Comparison of ENCODE assay signal across 8 cellular contexts in the genomic region with DNA sequence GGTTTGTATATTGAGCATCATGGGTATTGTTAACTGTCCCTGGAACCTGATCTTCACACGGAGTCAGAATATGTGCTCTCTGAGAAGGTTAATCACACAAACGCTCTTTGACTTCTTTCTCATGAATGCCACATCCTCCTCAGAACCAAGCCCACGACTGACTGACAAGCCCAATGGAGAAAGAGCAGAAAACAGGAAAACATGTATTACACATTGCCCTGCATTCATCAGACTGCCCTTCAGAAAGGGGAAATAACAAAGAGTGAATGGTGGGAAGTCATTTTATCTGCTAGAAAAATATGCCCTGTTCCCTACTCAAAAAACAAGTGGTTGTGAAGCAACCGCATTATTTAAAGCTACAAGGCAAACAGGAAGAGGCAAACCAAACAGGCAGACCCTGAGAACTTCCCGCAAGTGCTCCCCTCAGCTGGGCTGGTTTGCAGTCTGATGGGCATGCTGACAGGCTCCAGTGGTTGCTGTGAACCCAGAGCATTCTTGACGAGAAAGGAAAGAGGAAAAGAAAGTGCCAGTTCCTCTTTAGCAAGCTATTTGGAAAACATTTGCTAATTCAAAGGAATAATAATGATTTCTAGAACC.
DNase-seq lines count a peak whose midpoint lies in the region; ATAC-seq, FAIRE-seq and TF ChIP-seq lines count a peak whose summit lies in the region.

No MANE protein-coding gene starts in this region.

- TF ChIP-seq POLR2A in GM12878 (IDR thresholded peaks at IDR 0.05; ENCODE audit: low read depth, low read length): no peak

- TF ChIP-seq RAD21 in GM12878 (IDR thresholded peaks at IDR 0.05; ENCODE audit: insufficient read depth, low read depth, low read length): no peak

- no peak for TF ChIP-seq EP300 in GM12878 (IDR thresholded peaks at IDR 0.05; ENCODE audit: borderline replicate concordance in 1 of 2, control insufficient read depth in 1 of 2, low read depth in 2 of 2, low read length in 2 of 2)

- H3K27me3 ChIP-seq in GM12878 (replicated peaks in 1 of 2; ENCODE audit: control insufficient read depth in 2 of 2, insufficient read depth in 2 of 2, low read length in 1 of 2): no peaks in the 10 kb centered on the region
- H3K27me3 ChIP-seq in PC-3 (ENCODE audit: low read length): no peaks in the 10 kb centered on the region

- SMC1A ChIA-PET in GM12878 (lab: Charles Lee; ENCODE audit: uncharacterized antibody, unreplicated experiment): interaction anchor here (0.7 to 1.0 kb wide), 2 partner anchors 12 to 112 kb away, joined by 3 to 4 read pairs; no protein-coding TSS in a partner anchor

- H2AFZ ChIP-seq in GM12878 (ENCODE audit: control insufficient read depth, low read depth, low read length) (no peak overlapping the region), PC-3 (ENCODE audit: low read length) (no peak overlapping the region)

- POLR2A ChIA-PET in GM12878 (lab: Charles Lee) (no interaction called here), PC-3 (lab: Charles Lee; ENCODE audit: unreplicated experiment) (no interaction called here)

- no peaks in the 10 kb centered on the region for H3K9me2 ChIP-seq in PC-3 (replicated peaks; ENCODE audit: low read length)

- H3K79me2 ChIP-seq in GM12878 (ENCODE audit: control insufficient read depth, insufficient read depth, low read length) (no peaks in the 10 kb centered on the region), PC-3 (ENCODE audit: low read length) (no peaks in the 10 kb centered on the region)

- intact Hi-C loops in GM12878 (cut with micrococcal nuclease; ENCODE audit: unreplicated experiment): no loop called here
- intact Hi-C loops in PC-3 (cut with micrococcal nuclease): no loop called here

- H3K27ac ChIP-seq in GM12878 (ENCODE audit: control insufficient read depth, insufficient read depth) (no peak overlapping the region), PC-3 (ENCODE audit: low read length) (no peak overlapping the region)

- WGBS in GM12878 (ENCODE audit: insufficient coverage, insufficient replicate concordance, low lambda C conversion rate, missing lambda C conversion rate): 0% methylated on average over 6 of the region's 6 CpGs

- RAD21 ChIA-PET in GM12878 (lab: Charles Lee; ENCODE audit: unreplicated experiment): no interaction called here

- H3K9me3 ChIP-seq in GM12878 (replicated peaks; ENCODE audit: control insufficient read depth, insufficient read depth, low read length) (no peaks in the 10 kb centered on the region; the same call in 2 of the 3 replicates), PC-3 (ENCODE audit: low read length) (no peaks in the 10 kb centered on the region)

- H3K9ac ChIP-seq in GM12878 (ENCODE audit: control insufficient read depth, insufficient read depth, low read length) (no peak overlapping the region), PC-3 (ENCODE audit: low read length) (no peak overlapping the region)

- H3F3A ChIP-seq in PC-3 (ENCODE audit: low read length, unreplicated experiment): no peaks in the 10 kb centered on the region

- BruUV-seq in GM12878 (replicated peaks; lab: Mats Ljungman, UMichigan) (no TSS peak), PC-3 (replicated peaks; lab: Mats Ljungman, UMichigan) (no TSS peak)

- H3K4me2 ChIP-seq in GM12878 (ENCODE audit: control insufficient read depth, insufficient read depth): peak overlapping the region; percentile 7; the same call in 1 of the 2 replicates
- H3K4me2 ChIP-seq in PC-3 (ENCODE audit: low read length): no peak overlapping the region

- H3K4me3 ChIP-seq in GM12878 (no peak overlapping the region), PC-3 (ENCODE audit: low read length) (no peak overlapping the region)

- ATAC-seq in GM19351 (IDR thresholded peaks at IDR 0.05; ENCODE audit: unreplicated experiment) (peak; percentile 68), HG03280 (IDR thresholded peaks at IDR 0.05; ENCODE audit: unreplicated experiment) (peak; percentile 50), GM12878 (peak; percentile 92), PC-3 (no peak)

- H4K20me1 ChIP-seq in GM12878 (ENCODE audit: control insufficient read depth, insufficient read depth) (no peaks in the 10 kb centered on the region), PC-3 (ENCODE audit: low read length) (no peaks in the 10 kb centered on the region)

- no peak for FAIRE-seq in GM12878 (lab: Jason Lieb, UNC)

- DNase-seq in GM12878 (ENCODE audit: low read depth, low spot score) (peak; percentile 32), pons (ENCODE audit: low spot score) (peak; percentile 87), iPS-NIHi7 (ENCODE audit: extremely low spot score) (no peak), COLO829 (ENCODE audit: low spot score) (no peak), NCI-H146 treated with DMSO at 0.1 percent for 48 hours (lab: John Stamatoyannopoulos, UW; ENCODE audit: unreplicated experiment) (no peak), PC-3 (no peak)

- H3K36me3 ChIP-seq in GM12878 (ENCODE audit: control insufficient read depth in 2 of 2, insufficient read depth in 2 of 2, low read length in 1 of 2): no peaks in the 10 kb centered on the region
- no peaks in the 10 kb centered on the region for H3K36me3 ChIP-seq in PC-3 (ENCODE audit: low read depth, low read length)

- in situ Hi-C loops in GM12878 (cut with MboI): no loop called here

- CTCF ChIA-PET in GM12878 (lab: Yijun Ruan, JAX) (no interaction called here), PC-3 (lab: Charles Lee) (no interaction called here)

- H3K4me1 ChIP-seq in GM12878 (ENCODE audit: control insufficient read depth, insufficient read depth, low read length) (peaks cover 9% of the 10 kb centered on the region), PC-3 (ENCODE audit: insufficient read depth, low read length) (no peaks in the 10 kb centered on the region)

- TF ChIP-seq CTCF in GM12878 (IDR thresholded peaks at IDR 0.05 in 2 of 3, conservative IDR thresholded peaks at IDR 0.05 in 1 of 3; ENCODE audit: control insufficient read depth in 2 of 3, extremely low read depth in 1 of 3, insufficient read depth in 1 of 3, low read depth in 3 of 3, low read length in 3 of 3): no peak
- TF ChIP-seq CTCF in PC-3 (conservative IDR thresholded peaks at IDR 0.05; ENCODE audit: low read depth, low read length): no peak

TF ChIP-seq in GM12878, 131 proteins besides CTCF, POLR2A, EP300 and RAD21 (continues in another document):
- TF ChIP-seq POLR2AphosphoS5 (IDR thresholded peaks at IDR 0.05; ENCODE audit: low read length): no peak
- no peak for TF ChIP-seq BACH1 (IDR thresholded peaks at IDR 0.05; ENCODE audit: borderline replicate concordance)
- TF ChIP-seq SMC3 (IDR thresholded peaks at IDR 0.05; ENCODE audit: borderline replicate concordance, low read length): no peak
- no peak for TF ChIP-seq RB1 (IDR thresholded peaks at IDR 0.05; ENCODE audit: borderline replicate concordance)
- no peak for TF ChIP-seq JUND (IDR thresholded peaks at IDR 0.05; ENCODE audit: low read depth, low read length)
- TF ChIP-seq, protein P1, sequence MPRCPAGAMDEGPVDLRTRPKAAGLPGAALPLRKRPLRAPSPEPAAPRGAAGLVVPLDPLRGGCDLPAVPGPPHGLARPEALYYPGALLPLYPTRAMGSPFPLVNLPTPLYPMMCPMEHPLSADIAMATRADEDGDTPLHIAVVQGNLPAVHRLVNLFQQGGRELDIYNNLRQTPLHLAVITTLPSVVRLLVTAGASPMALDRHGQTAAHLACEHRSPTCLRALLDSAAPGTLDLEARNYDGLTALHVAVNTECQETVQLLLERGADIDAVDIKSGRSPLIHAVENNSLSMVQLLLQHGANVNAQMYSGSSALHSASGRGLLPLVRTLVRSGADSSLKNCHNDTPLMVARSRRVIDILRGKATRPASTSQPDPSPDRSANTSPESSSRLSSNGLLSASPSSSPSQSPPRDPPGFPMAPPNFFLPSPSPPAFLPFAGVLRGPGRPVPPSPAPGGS (IDR thresholded peaks at IDR 0.05; ENCODE audit: borderline replicate concordance, insufficient read depth, low read depth, low read length, poor library complexity, severe bottlenecking): no peak
- TF ChIP-seq, protein P2, sequence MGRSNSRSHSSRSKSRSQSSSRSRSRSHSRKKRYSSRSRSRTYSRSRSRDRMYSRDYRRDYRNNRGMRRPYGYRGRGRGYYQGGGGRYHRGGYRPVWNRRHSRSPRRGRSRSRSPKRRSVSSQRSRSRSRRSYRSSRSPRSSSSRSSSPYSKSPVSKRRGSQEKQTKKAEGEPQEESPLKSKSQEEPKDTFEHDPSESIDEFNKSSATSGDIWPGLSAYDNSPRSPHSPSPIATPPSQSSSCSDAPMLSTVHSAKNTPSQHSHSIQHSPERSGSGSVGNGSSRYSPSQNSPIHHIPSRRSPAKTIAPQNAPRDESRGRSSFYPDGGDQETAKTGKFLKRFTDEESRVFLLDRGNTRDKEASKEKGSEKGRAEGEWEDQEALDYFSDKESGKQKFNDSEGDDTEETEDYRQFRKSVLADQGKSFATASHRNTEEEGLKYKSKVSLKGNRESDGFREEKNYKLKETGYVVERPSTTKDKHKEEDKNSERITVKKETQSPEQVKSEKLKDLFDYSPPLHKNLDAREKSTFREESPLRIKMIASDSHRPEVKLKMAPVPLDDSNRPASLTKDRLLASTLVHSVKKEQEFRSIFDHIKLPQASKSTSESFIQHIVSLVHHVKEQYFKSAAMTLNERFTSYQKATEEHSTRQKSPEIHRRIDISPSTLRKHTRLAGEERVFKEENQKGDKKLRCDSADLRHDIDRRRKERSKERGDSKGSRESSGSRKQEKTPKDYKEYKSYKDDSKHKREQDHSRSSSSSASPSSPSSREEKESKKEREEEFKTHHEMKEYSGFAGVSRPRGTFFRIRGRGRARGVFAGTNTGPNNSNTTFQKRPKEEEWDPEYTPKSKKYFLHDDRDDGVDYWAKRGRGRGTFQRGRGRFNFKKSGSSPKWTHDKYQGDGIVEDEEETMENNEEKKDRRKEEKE (IDR thresholded peaks at IDR 0.05): no peak
- no peak for TF ChIP-seq RAD51 (IDR thresholded peaks at IDR 0.05)
- no peak for TF ChIP-seq SREBF1 (IDR thresholded peaks at IDR 0.05; ENCODE audit: low read length)
- TF ChIP-seq TBL1XR1 (IDR thresholded peaks at IDR 0.05; ENCODE audit: low read depth, low read length): no peak
- TF ChIP-seq PML (IDR thresholded peaks at IDR 0.05; ENCODE audit: low read length): no peak
- no peak for TF ChIP-seq ZNF217 (IDR thresholded peaks at IDR 0.05)
- TF ChIP-seq, protein P3, sequence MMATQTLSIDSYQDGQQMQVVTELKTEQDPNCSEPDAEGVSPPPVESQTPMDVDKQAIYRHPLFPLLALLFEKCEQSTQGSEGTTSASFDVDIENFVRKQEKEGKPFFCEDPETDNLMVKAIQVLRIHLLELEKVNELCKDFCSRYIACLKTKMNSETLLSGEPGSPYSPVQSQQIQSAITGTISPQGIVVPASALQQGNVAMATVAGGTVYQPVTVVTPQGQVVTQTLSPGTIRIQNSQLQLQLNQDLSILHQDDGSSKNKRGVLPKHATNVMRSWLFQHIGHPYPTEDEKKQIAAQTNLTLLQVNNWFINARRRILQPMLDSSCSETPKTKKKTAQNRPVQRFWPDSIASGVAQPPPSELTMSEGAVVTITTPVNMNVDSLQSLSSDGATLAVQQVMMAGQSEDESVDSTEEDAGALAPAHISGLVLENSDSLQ (IDR thresholded peaks at IDR 0.05): peak; percentile 40; the same call in 1 of the 2 replicates
- no peak for TF ChIP-seq NBN (IDR thresholded peaks at IDR 0.05)
- TF ChIP-seq FOXM1 (IDR thresholded peaks at IDR 0.05; ENCODE audit: low read depth, low read length): no peak
- TF ChIP-seq SPI1 (IDR thresholded peaks at IDR 0.05; ENCODE audit: borderline replicate concordance, insufficient read depth, low read depth, low read length): peak; percentile 74

Comparison
In these comparisons a context has a peak if more than half of its experiments do, and no peak if none do; other contexts are left out.
1. DNase-seq: peak in GM12878 (single experiment) and pons (single experiment); none in iPS-NIHi7 (single experiment), COLO829 (single experiment), NCI-H146 treated with DMSO at 0.1 percent for 48 hours (single experiment) and PC-3 (single experiment).